11 cellular contexts compared by ENCODE assay signal in the genomic region with DNA sequence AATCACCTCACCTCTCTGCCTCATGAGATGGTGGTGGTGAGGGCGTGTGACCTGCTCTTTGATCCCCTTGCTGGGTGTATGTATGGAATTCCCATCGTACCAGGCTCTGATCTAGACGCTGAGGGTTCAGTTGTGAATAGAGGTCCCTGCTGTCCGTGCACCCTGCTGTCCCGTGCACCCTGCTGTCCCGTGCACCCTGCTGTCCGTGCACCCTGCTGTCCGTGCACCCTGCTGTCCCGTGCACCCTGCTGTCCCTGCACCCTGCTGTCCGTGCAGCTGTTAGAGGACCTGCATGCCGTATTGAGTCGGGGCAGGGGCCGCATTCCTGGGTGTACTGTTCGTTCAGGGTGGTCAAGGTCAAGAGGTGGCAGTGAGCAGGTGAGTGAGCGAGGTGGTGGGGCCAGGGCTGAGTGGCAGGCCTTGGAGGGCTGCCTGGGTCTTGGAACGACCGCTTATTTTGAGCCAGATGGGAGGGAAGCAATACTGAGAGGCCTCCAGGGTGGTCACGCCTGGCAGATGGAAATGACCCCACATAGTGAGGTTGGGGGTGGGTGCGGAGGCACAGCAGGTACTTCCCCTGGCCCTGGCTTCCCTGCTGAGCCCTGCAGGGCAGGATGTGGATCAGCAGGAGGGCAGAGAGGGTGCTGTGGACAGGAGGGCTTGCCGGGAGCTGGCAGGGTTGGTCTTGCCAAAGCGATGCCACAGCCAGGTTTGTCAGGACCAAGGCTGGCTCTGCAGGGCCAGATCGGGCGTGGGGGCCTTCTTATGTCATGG. TPM values are rescaled to one million over a fixed set of nuclear protein-coding genes. Genes with fewer than 3 reads are reported as not detected.
DNase-seq lines count a peak whose midpoint lies in the region; ATAC-seq, FAIRE-seq and TF ChIP-seq lines count a peak whose summit lies in the region.
"Had no signal": no experiment of that assay in that cellular context is flagged by ENCODE, and none has a peak within 500 bp of the region (broad histone marks: within the 10 kb centered on the region; RNA-seq: fewer than 3 reads in every experiment).

No MANE protein-coding gene starts in this region.

- peaks cover 84% of the 10 kb centered on the region for H3K36me3 ChIP-seq in SJSA1

- H3K9me3 ChIP-seq in A549 (no peaks in the 10 kb centered on the region), SJSA1 (replicated peaks) (no peaks in the 10 kb centered on the region; the same call in 1 of the 2 replicates)

- peak; percentile 62 to 71 for ATAC-seq in A549
- no peak for ATAC-seq in GM18907 (IDR thresholded peaks at IDR 0.05; ENCODE audit: unreplicated experiment)
- ATAC-seq in HG03469 (IDR thresholded peaks at IDR 0.05; ENCODE audit: unreplicated experiment): no peak

- WGBS in A549 (ENCODE audit: missing lambda C conversion rate): 50% methylated on average over 23 of the region's 23 CpGs

- FAIRE-seq in A549 (lab: Jason Lieb, UNC): peak; percentile 98
- FAIRE-seq: TTC549 had no signal

- no peaks in the 10 kb centered on the region for H3K27me3 ChIP-seq in SJSA1 (replicated peaks)

- DNase-seq in A549 (ENCODE audit: low read depth in 1 of 2, low spot score in 1 of 2) (peak in 1 of 2 experiments; percentile 82), DMS114 treated with DMSO at 0.1 percent for 48 hours (lab: John Stamatoyannopoulos, UW; ENCODE audit: unreplicated experiment) (peak; percentile 68), SJSA1 (ENCODE audit: low read depth in 1 of 2, low spot score in 2 of 2) (peak; percentile 25 to 81), kidney tubule cell (ENCODE audit: low spot score) (peak; percentile 34), HPDE6-E6E7 (ENCODE audit: extremely low spot score) (no peak), DMS153 (lab: John Stamatoyannopoulos, UW) (no peak)
- DNase-seq: activated naive CD4-positive, alpha-beta T cell treated with anti-CD3 and anti-CD28 coated beads for 36 hours; NCI-H446 treated with DMSO at 0.1 percent for 48 hours had no signal

- H3K4me2 ChIP-seq in A549: peak overlapping the region; percentile 22; the same call in 1 of the 3 replicates

- POLR2A ChIA-PET in A549 (lab: Yijun Ruan, JAX): interaction anchor here (0.6 to 1.6 kb wide), 2 partner anchors 16 to 644 kb away, joined by 5 to 31 read pairs; a partner anchor contains a TSS

- no peak for TF ChIP-seq EP300 in A549 (IDR thresholded peaks at IDR 0.05)

- H3K4me1 ChIP-seq in A549: peaks cover 51% of the 10 kb centered on the region
- peaks cover 10% of the 10 kb centered on the region for H3K4me1 ChIP-seq in SJSA1 (replicated peaks)

- CTCF ChIA-PET in A549 (lab: Yijun Ruan, JAX): interaction anchor here (1.0 to 10.0 kb wide), 9 partner anchors 7 to 38 kb away, joined by 3 to 97 read pairs (median 11); a partner anchor contains a TSS

- no peak for TF ChIP-seq RAD21 in A549 (conservative IDR thresholded peaks at IDR 0.05 in 1 of 2, IDR thresholded peaks at IDR 0.05 in 1 of 2)

- no peak for TF ChIP-seq POLR2A in A549 (IDR thresholded peaks at IDR 0.05; ENCODE audit: low read length)

- H3K27ac ChIP-seq in A549 (peak overlapping the region in 1 of 2 experiments; percentile 42; a peak in 1 of 6 replicates), SJSA1 (no peak overlapping the region)

- no peak for TF ChIP-seq CTCF in A549 (IDR thresholded peaks at IDR 0.05)

- no peak overlapping the region for H3K4me3 ChIP-seq in A549
- H3K4me3 ChIP-seq in SJSA1: no peak overlapping the region

TF ChIP-seq in A549, 52 proteins besides CTCF, POLR2A, EP300 and RAD21:
- TF ChIP-seq HDAC2 (IDR thresholded peaks at IDR 0.05): 0 out of 2 replicates have a peak, but pooled peaks have one; percentile 30
- no peak; the same call in none of the 2 replicates for TF ChIP-seq GATA3 (IDR thresholded peaks at IDR 0.05; ENCODE audit: borderline replicate concordance)
- no peak for TF ChIP-seq CHD2 (IDR thresholded peaks at IDR 0.05; ENCODE audit: low read length, partially characterized antibody)
- TF ChIP-seq, protein P1, sequence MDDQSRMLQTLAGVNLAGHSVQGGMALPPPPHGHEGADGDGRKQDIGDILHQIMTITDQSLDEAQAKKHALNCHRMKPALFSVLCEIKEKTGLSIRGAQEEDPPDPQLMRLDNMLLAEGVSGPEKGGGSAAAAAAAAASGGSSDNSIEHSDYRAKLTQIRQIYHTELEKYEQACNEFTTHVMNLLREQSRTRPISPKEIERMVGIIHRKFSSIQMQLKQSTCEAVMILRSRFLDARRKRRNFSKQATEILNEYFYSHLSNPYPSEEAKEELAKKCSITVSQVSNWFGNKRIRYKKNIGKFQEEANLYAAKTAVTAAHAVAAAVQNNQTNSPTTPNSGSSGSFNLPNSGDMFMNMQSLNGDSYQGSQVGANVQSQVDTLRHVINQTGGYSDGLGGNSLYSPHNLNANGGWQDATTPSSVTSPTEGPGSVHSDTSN (IDR thresholded peaks at IDR 0.05): peak; percentile 82
- TF ChIP-seq, protein P2, sequence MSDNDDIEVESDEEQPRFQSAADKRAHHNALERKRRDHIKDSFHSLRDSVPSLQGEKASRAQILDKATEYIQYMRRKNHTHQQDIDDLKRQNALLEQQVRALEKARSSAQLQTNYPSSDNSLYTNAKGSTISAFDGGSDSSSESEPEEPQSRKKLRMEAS (IDR thresholded peaks at IDR 0.05): peak; percentile 50

RNA-seq across cellular contexts. Expression of a gene that starts 4.6 kb away (rescaled TPM):
- 28.0 and 43.7 TPM in 2 replicates for polyA plus RNA-seq in A549 (2011; rRNA removed)
- polyA plus RNA-seq in A549 (2012; cell fraction: cytosol; rRNA removed): 149 and 176 TPM in 2 replicates
- 110 and 159 TPM in 2 replicates for polyA plus RNA-seq in A549 (2012; cell fraction: nucleus; rRNA removed)
- polyA plus RNA-seq in A549 (2017; fragmentation: RNase III; extraction: RNeasy Plus Mini Kit Qiagen cat#74134 plus additional on column Dnase treatment): 129 to 139 TPM (median 139 TPM) in 3 replicates
- polyA minus RNA-seq in A549 (2011; rRNA and poly(A)+ RNA removed): 41.9 and 52.9 TPM in 2 replicates
- total RNA-seq in SJSA1 (2014; rRNA removed; shearing (Covaris generic)): 67.7 and 103 TPM in 2 replicates

RNA-seq across cellular contexts. Expression of a gene that starts 15.6 kb away (rescaled TPM):
- polyA plus RNA-seq in A549 (2011; rRNA removed) (147 and 157 TPM in 2 replicates), A549 (2017; fragmentation: RNase III; extraction: RNeasy Plus Mini Kit Qiagen cat#74134 plus additional on column Dnase treatment) (280 to 302 TPM (median 293 TPM) in 3 replicates)
- polyA plus RNA-seq in A549 (2012; cell fraction: cytosol; rRNA removed): 498 and 577 TPM in 2 replicates
- 800 and 847 TPM in 2 replicates for polyA plus RNA-seq in A549 (2012; cell fraction: nucleus; rRNA removed)
- 154 and 158 TPM in 2 replicates for polyA minus RNA-seq in A549 (2011; rRNA and poly(A)+ RNA removed)
- 137 and 183 TPM in 2 replicates for total RNA-seq in SJSA1 (2014; rRNA removed; shearing (Covaris generic))

RNA-seq across cellular contexts. Expression of a gene that starts 22.5 kb away (rescaled TPM):
- polyA plus RNA-seq in A549 (2011; rRNA removed) (5.2 and 5.5 TPM in 2 replicates), A549 (2017; fragmentation: RNase III; extraction: RNeasy Plus Mini Kit Qiagen cat#74134 plus additional on column Dnase treatment) (15.7 to 17.6 TPM (median 17.4 TPM) in 3 replicates)
- 15.3 and 18.3 TPM in 2 replicates for polyA plus RNA-seq in A549 (2012; cell fraction: cytosol; rRNA removed)
- polyA plus RNA-seq in A549 (2012; cell fraction: nucleus; rRNA removed): 18.6 and 20.8 TPM in 2 replicates
- 2.3 and 5.7 TPM in 2 replicates for polyA minus RNA-seq in A549 (2011; rRNA and poly(A)+ RNA removed)
- 3.5 and 6.0 TPM in 2 replicates for total RNA-seq in SJSA1 (2014; rRNA removed; shearing (Covaris generic))

RNA-seq across cellular contexts. Expression of a gene that starts 27.0 kb away (rescaled TPM):
- polyA plus RNA-seq in A549 (2011; rRNA removed) (13.9 and 17.1 TPM in 2 replicates), A549 (2017; fragmentation: RNase III; extraction: RNeasy Plus Mini Kit Qiagen cat#74134 plus additional on column Dnase treatment) (24.3 to 25.6 TPM (median 24.9 TPM) in 3 replicates)
- 24.8 and 34.0 TPM in 2 replicates for polyA plus RNA-seq in A549 (2012; cell fraction: cytosol; rRNA removed)
- 24.9 and 37.8 TPM in 2 replicates for polyA plus RNA-seq in A549 (2012; cell fraction: nucleus; rRNA removed)
- 24.8 and 30.6 TPM in 2 replicates for polyA minus RNA-seq in A549 (2011; rRNA and poly(A)+ RNA removed)
- total RNA-seq in SJSA1 (2014; rRNA removed; shearing (Covaris generic)): 5.5 and 10.1 TPM in 2 replicates

RNA-seq across cellular contexts. Expression of a gene that starts 29.7 kb away (rescaled TPM):
- polyA plus RNA-seq in A549 (2011; rRNA removed) (9.2 and 15.2 TPM in 2 replicates), A549 (2017; fragmentation: RNase III; extraction: RNeasy Plus Mini Kit Qiagen cat#74134 plus additional on column Dnase treatment) (40.5 to 57.0 TPM (median 52.8 TPM) in 3 replicates)
- 31.0 and 40.5 TPM in 2 replicates for polyA plus RNA-seq in A549 (2012; cell fraction: cytosol; rRNA removed)
- polyA plus RNA-seq in A549 (2012; cell fraction: nucleus; rRNA removed): 44.9 and 60.4 TPM in 2 replicates
- 14.0 and 15.0 TPM in 2 replicates for polyA minus RNA-seq in A549 (2011; rRNA and poly(A)+ RNA removed)
- 6.5 and 6.9 TPM in 2 replicates for total RNA-seq in SJSA1 (2014; rRNA removed; shearing (Covaris generic))

Comparison
In these comparisons a context has a peak if more than half of its experiments do, and no peak if none do; other contexts are left out.
1. ATAC-seq: peak in A549 (2 of 2); none in GM18907 (single experiment) and HG03469 (single experiment).
2. DNase-seq: peak in DMS114 treated with DMSO at 0.1 percent for 48 hours (single experiment), SJSA1 (2 of 2) and kidney tubule cell (single experiment); none in HPDE6-E6E7 (single experiment) and DMS153 (single experiment).